ENCODE assay signal across 19 cellular contexts in the genomic region with DNA sequence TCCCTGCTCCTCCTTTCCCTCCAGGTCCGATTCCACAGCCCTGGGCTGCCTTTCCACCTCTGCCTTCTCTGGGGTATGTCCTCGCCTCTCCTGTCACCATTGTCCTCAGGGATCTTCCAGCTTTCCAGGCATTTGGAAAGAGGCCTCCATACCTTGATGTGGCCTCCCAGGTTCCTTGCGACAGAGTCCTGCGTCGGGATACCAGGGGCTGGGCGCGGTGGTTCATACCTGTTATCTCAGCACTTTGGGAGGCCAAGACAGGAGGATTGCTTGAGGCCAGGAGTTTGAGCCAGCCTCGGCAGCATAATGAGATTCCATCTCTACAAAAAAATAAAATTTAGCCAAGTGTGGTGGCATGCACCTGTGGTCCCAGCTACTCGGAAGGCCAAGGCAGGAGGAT.
"Had no signal": no experiment of that assay in that cellular context is flagged by ENCODE, and none has a peak within 500 bp of the region (broad histone marks: within the 10 kb centered on the region; RNA-seq: fewer than 3 reads in every experiment).

No MANE protein-coding gene starts in this region.

- H3K27me3 Mint-ChIP-seq: activated CD8-positive, alpha-beta memory T cell treated with anti-CD3 and anti-CD28 coated beads, Interleukin-2, amount 10 ng/mL, durations not matched to agents 7 days and 5 days; activated naive CD8-positive, alpha-beta T cell; effector memory CD8-positive, alpha-beta T cell; naive thymus-derived CD8-positive, alpha-beta T cell had no signal

- H3K27me3 ChIP-seq: brain microvascular endothelial cell, foreskin keratinocyte, right atrium auricular region, upper lobe of right lung had no signal

- H3K27ac ChIP-seq: brain microvascular endothelial cell, foreskin keratinocyte, right atrium auricular region, upper lobe of right lung had no signal

- H3K9me3 ChIP-seq: right atrium auricular region, upper lobe of right lung had no signal

- H3K9me3 Mint-ChIP-seq: effector memory CD8-positive, alpha-beta T cell; naive thymus-derived CD8-positive, alpha-beta T cell had no signal

- H3K4me3 Mint-ChIP-seq: activated CD8-positive, alpha-beta memory T cell treated with anti-CD3 and anti-CD28 coated beads, Interleukin-2, amount 10 ng/mL, durations not matched to agents 7 days and 5 days; activated naive CD8-positive, alpha-beta T cell; effector memory CD8-positive, alpha-beta T cell; naive thymus-derived CD8-positive, alpha-beta T cell had no signal

- H3K36me3 ChIP-seq: brain microvascular endothelial cell, right atrium auricular region, upper lobe of right lung had no signal

- ATAC-seq: activated CD8-positive, alpha-beta memory T cell treated with anti-CD3 and anti-CD28 coated beads, Interleukin-2, amount 10 ng/mL, durations not matched to agents 7 days and 5 days; effector memory CD8-positive, alpha-beta T cell; foreskin keratinocyte; naive thymus-derived CD8-positive, alpha-beta T cell; upper lobe of right lung had no signal

- DNase-seq: activated CD4-positive, alpha-beta T cell treated with anti-CD3 and anti-CD28 coated beads for 1 hour; activated CD4-positive, alpha-beta T cell treated with anti-CD3 and anti-CD28 coated beads, Interleukin-2, amount 50 U/mL, for 48 hours; activated CD8-positive, alpha-beta memory T cell treated with anti-CD3 and anti-CD28 coated beads, Interleukin-2, amount 10 ng/mL, durations not matched to agents 7 days and 5 days; activated effector memory CD4-positive, alpha-beta T cell treated with anti-CD3 and anti-CD28 coated beads, Interleukin-2, amount 50 U/mL, for 16 hours; activated T-cell treated with anti-CD3 and anti-CD28 coated beads, Interleukin-2, amount 50 U/mL, for 1 hour; cerebellar nuclear complex; effector memory CD8-positive, alpha-beta T cell; foreskin keratinocyte; kidney glomerular epithelial cell; naive thymus-derived CD8-positive, alpha-beta T cell; occipital lobe; stimulated activated CD4-positive, alpha-beta T cell treated with anti-CD3 and anti-CD28 coated beads, Interleukin-15, amount 100 ng/mL, for 24 hours; stimulated activated CD4-positive, alpha-beta T cell treated with anti-CD3 and anti-CD28 coated beads, Interleukin-4, amount 100 ng/mL, for 1 hour; stimulated activated naive CD4-positive, alpha-beta T cell treated with Interleukin-2 at 50 U/mL for 16 hours; T1000; upper lobe of right lung had no signal

- H3K27ac Mint-ChIP-seq: activated CD8-positive, alpha-beta memory T cell treated with anti-CD3 and anti-CD28 coated beads, Interleukin-2, amount 10 ng/mL, durations not matched to agents 7 days and 5 days; activated naive CD8-positive, alpha-beta T cell; effector memory CD8-positive, alpha-beta T cell had no signal

- H3K4me3 ChIP-seq: right atrium auricular region, upper lobe of right lung had no signal

- H3K4me1 ChIP-seq: upper lobe of right lung had no signal
